Comparison of ENCODE assay signal across 8 cellular contexts in the genomic region with DNA sequence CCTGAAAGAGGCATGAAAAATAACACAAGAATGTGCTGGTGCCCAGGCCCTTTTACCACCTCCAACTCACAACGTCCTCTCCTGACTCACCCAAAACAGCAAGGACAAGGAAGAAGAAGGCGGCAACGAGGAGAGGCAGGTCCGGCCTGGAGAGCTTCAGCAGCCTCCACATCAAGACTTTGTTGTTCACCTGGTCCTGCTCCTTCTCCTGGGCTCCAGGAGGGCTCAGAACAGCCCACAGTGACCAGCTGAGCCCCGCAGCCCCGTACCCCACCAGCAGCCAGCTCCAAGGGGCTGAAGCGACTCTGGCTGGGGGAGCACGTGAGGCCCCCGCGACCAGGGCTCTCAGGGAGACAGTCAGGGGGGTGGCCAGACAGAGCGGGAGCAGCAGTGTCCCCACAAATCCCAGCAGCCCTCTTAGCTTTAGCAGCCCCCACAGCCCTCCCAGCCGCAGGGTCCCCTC. TPM values are rescaled to one million over a fixed set of nuclear protein-coding genes. Genes with fewer than 3 reads are reported as not detected.
DNase-seq lines count a peak whose midpoint lies in the region; ATAC-seq and TF ChIP-seq lines count a peak whose summit lies in the region.

No MANE protein-coding gene starts in this region.

- BruUV-seq in mammary epithelial cell (replicated peaks; lab: Mats Ljungman, UMichigan), result no TSS peak

- 58% methylated on average over 12 of the region's 12 CpGs for WGBS in HUES64
- 0% methylated on average over 6 of the region's 12 CpGs for WGBS in mammary epithelial cell (ENCODE audit: low coverage, missing lambda C conversion rate)

- H3K4me2 ChIP-seq in mammary epithelial cell (ENCODE audit: insufficient read depth, low read depth, low read length), result peak overlapping the region; percentile 98

- ATAC-seq in mucosa of descending colon (no peak), GM18511 (IDR thresholded peaks at IDR 0.05; ENCODE audit: unreplicated experiment) (no peak), HG02759 (IDR thresholded peaks at IDR 0.05; ENCODE audit: unreplicated experiment) (no peak)

- H4K20me1 ChIP-seq in mammary epithelial cell (ENCODE audit: insufficient read depth, low read length), result no peaks in the 10 kb centered on the region

- H3K27ac ChIP-seq in C4-2B (peak overlapping the region; percentile 71), HUES64 (ENCODE audit: low read depth, low read length) (no peak overlapping the region), mammary epithelial cell (ENCODE audit: insufficient read depth, low read depth, low read length) (peak overlapping the region; percentile 60)

- DNase-seq in mammary epithelial cell (peak; percentile 79), mucosa of descending colon (no peak), NCI-H774 (lab: John Stamatoyannopoulos, UW) (no peak), NCI-H748 treated with DMSO at 0.1 percent for 48 hours (lab: John Stamatoyannopoulos, UW) (no peak)

- intact Hi-C loops in mammary epithelial cell (cut with micrococcal nuclease), result loop anchor here (1.0 to 2.0 kb wide), 6 partner anchors 17 to 133 kb away; partner anchors contain the start of gene PSMB9
- intact Hi-C loops in mucosa of descending colon (cut with DNase I, micrococcal nuclease), result loop anchor here in 1 of 2 donors (2.0 kb wide), 1 partner anchor 31 kb away; no protein-coding TSS in a partner anchor

- in situ Hi-C loops in mammary epithelial cell (cut with MboI; ENCODE audit: low sequenced_read_pairs in 2 of 2), result no loop called here

- H3K4me1 ChIP-seq in HUES64 (ENCODE audit: insufficient read depth, low read length) (0 out of 2 replicates have a peak, but pooled peaks cover 3% of the 10 kb centered on the region), mammary epithelial cell (ENCODE audit: insufficient read depth, low read length) (peaks cover 7% of the 10 kb centered on the region), mucosa of descending colon (ENCODE audit: low read depth) (peaks cover 18% of the 10 kb centered on the region)

- peak overlapping the region; percentile 83 for H2AFZ ChIP-seq in mammary epithelial cell (ENCODE audit: low read depth, low read length)

- peaks cover 33% of the 10 kb centered on the region for H3K79me2 ChIP-seq in mammary epithelial cell (ENCODE audit: insufficient read depth, low read length)

- peaks cover 34% of the 10 kb centered on the region for H3K27me3 ChIP-seq in HUES64 (ENCODE audit: insufficient read depth, low read length)
- no peaks in the 10 kb centered on the region for H3K27me3 ChIP-seq in mammary epithelial cell (ENCODE audit: insufficient read depth, low read length)

- TF ChIP-seq CTCF in C4-2B (conservative IDR thresholded peaks at IDR 0.05) (no peak), mammary epithelial cell (conservative IDR thresholded peaks at IDR 0.05 in 1 of 2, IDR thresholded peaks at IDR 0.05 in 1 of 2; ENCODE audit: extremely low read depth in 1 of 2, insufficient read depth in 1 of 2, low read depth in 1 of 2, low read length in 2 of 2) (no peak), mucosa of descending colon (IDR thresholded peaks at IDR 0.05) (no peak)

- dilution Hi-C loops in mammary epithelial cell (cut with HindIII; ENCODE audit: low sequenced_read_pairs), result no loop called here

- no peaks in the 10 kb centered on the region; the same call in 1 of the 2 replicates for H3K36me3 ChIP-seq in HUES64 (ENCODE audit: insufficient read depth, low read length)
- peaks cover 14% of the 10 kb centered on the region for H3K36me3 ChIP-seq in mammary epithelial cell (ENCODE audit: insufficient read depth, low read length)
- no peaks in the 10 kb centered on the region for H3K36me3 ChIP-seq in mucosa of descending colon (ENCODE audit: low read depth)

- CTCF ChIA-PET in mammary epithelial cell (lab: Charles Lee; ENCODE audit: low non-redundant PET), result interaction anchor here (0.8 to 1.7 kb wide), 6 partner anchors 16 to 147 kb away, joined by 5 to 33 read pairs (median 15); partner anchors contain the start of genes PSMB9 and TAP1

- H3K4me3 ChIP-seq in HUES64 (ENCODE audit: low read length) (peak overlapping the region; percentile 89), mammary epithelial cell (replicated peaks in 1 of 3; ENCODE audit: insufficient read depth in 1 of 3, low read depth in 2 of 3, low read length in 3 of 3) (peak overlapping the region; percentile 75 to 88 (median 86)), mucosa of descending colon (peak overlapping the region; percentile 42)

- no peaks in the 10 kb centered on the region for H3K9me3 ChIP-seq in HUES64 (ENCODE audit: insufficient read depth, low read depth, low read length)
- H3K9me3 ChIP-seq in mammary epithelial cell (replicated peaks; ENCODE audit: insufficient read depth, low read length), result no peaks in the 10 kb centered on the region
- no peaks in the 10 kb centered on the region for H3K9me3 ChIP-seq in mucosa of descending colon

- H3K9ac ChIP-seq in HUES64 (ENCODE audit: low read depth, low read length), result peak overlapping the region; percentile 29
- peak overlapping the region; percentile 67 for H3K9ac ChIP-seq in mammary epithelial cell (ENCODE audit: insufficient read depth, low read length)

RNA-seq across cellular contexts. Expression of gene TAP2, which starts 0.9 kb away (rescaled TPM):
- 3.6 TPM for polyA plus RNA-seq in HUES64 (2013, experiment 1 of 2)
- polyA plus RNA-seq in HUES64 (2013, experiment 2 of 2), result 4.9 TPM
- total RNA-seq in mammary epithelial cell (10 to 100 TPM; 41.8 to 63.4 TPM), mucosa of descending colon (100 to 1,000 TPM in 1 of 3 donors, 10 to 100 TPM in 2; 47.4 to 179 (median 52.7) TPM)
- polyA plus RNA-seq in mammary epithelial cell, result 23.4 TPM
- polyA minus RNA-seq in mammary epithelial cell, result 143 TPM

RNA-seq across cellular contexts. Expression of gene PSMB8, which starts 6.2 kb away (rescaled TPM):
- 8.1 TPM for polyA plus RNA-seq in HUES64 (2013, experiment 1 of 2)
- 9.3 TPM for polyA plus RNA-seq in HUES64 (2013, experiment 2 of 2)
- total RNA-seq in mammary epithelial cell (10 to 100 TPM; 21.0 to 29.2 TPM), mucosa of descending colon (100 to 1,000 TPM in 2 of 3 donors, 10 to 100 TPM in 1; 94.7 to 199 (median 117) TPM)
- 48.2 TPM for polyA plus RNA-seq in mammary epithelial cell
- 35.2 TPM for polyA minus RNA-seq in mammary epithelial cell

RNA-seq across cellular contexts. Expression of gene TAP1, which starts 15.8 kb away (rescaled TPM):
- polyA plus RNA-seq in HUES64 (2013, experiment 1 of 2), result 5.0 TPM
- 4.9 TPM for polyA plus RNA-seq in HUES64 (2013, experiment 2 of 2)
- 10 to 100 TPM; 49.2 to 50.1 TPM for total RNA-seq in mammary epithelial cell
- 35.5 TPM for polyA plus RNA-seq in mammary epithelial cell
- 37.7 TPM for polyA minus RNA-seq in mammary epithelial cell
- total RNA-seq in mucosa of descending colon, result 100 to 1,000 TPM in 1 of 3 donors, 10 to 100 TPM in 2; 69.5 to 131 (median 91.3) TPM

RNA-seq across cellular contexts. Expression of gene PSMB9, which starts 16.3 kb away (rescaled TPM):
- 0.50 TPM for polyA plus RNA-seq in HUES64 (2013, experiment 1 of 2)
- polyA plus RNA-seq in HUES64 (2013, experiment 2 of 2), result 0.82 TPM
- total RNA-seq in mammary epithelial cell (10 to 100 TPM in 1 of 2 donors, 1 to 10 TPM in 1; 2.7 to 10.1 TPM), mucosa of descending colon (100 to 1,000 TPM in 1 of 3 donors, 10 to 100 TPM in 2; 37.4 to 108 (median 39.0) TPM)
- polyA plus RNA-seq in mammary epithelial cell, result 19.0 TPM
- 10.5 TPM for polyA minus RNA-seq in mammary epithelial cell

RNA-seq across cellular contexts. Expression of gene HLA-DOB, which starts 20.9 kb away (rescaled TPM):
- polyA plus RNA-seq in HUES64 (2013, experiment 1 of 2), result not detected
- polyA plus RNA-seq in HUES64 (2013, experiment 2 of 2), result 0.38 TPM
- total RNA-seq in mammary epithelial cell (1 to 10 TPM; 5.5 to 8.3 TPM), mucosa of descending colon (under 1 TPM in 2 of 3 donors, not detected in 1; 0.38 to 0.87 TPM)
- polyA plus RNA-seq in mammary epithelial cell, result 13.3 TPM
- 20.0 TPM for polyA minus RNA-seq in mammary epithelial cell
